ENCODE assay signal across 2 cellular contexts in the genomic region with DNA sequence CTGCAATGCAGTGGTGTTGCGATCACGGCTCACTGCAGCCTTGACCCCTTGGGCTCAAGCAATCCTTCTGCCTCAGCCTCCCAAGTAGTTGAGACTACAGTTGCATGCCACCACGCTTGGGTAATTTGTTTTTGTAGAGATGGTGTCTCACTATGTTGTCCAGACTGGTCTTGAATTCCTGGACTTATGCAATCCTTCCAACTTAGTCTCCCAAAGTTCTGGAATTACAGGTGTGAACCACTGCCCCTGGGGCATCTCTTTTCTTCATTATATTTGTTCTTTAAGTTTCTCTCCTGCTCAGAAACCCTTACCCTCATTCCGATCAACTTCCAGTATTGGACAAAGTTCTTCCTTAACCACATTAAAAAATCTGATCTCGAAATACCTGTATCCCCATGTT.
TF ChIP-seq lines count a peak whose summit lies in the region.

No MANE protein-coding gene starts in this region.

TF ChIP-seq in IMR-90, 13 proteins besides CTCF, POLR2A, EP300 and RAD21 (continued from another document):
- TF ChIP-seq, protein P1, sequence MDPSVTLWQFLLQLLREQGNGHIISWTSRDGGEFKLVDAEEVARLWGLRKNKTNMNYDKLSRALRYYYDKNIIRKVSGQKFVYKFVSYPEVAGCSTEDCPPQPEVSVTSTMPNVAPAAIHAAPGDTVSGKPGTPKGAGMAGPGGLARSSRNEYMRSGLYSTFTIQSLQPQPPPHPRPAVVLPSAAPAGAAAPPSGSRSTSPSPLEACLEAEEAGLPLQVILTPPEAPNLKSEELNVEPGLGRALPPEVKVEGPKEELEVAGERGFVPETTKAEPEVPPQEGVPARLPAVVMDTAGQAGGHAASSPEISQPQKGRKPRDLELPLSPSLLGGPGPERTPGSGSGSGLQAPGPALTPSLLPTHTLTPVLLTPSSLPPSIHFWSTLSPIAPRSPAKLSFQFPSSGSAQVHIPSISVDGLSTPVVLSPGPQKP (IDR thresholded peaks at IDR 0.05; ENCODE audit: borderline replicate concordance, low read depth, low read length): no peak
- TF ChIP-seq MXI1 (IDR thresholded peaks at IDR 0.05; ENCODE audit: borderline replicate concordance, low read depth, low read length) (no peak), BHLHE40 (IDR thresholded peaks at IDR 0.05; ENCODE audit: low read depth, low read length) (no peak), SMC3 (IDR thresholded peaks at IDR 0.05; ENCODE audit: low read depth, low read length) (no peak), MAZ (IDR thresholded peaks at IDR 0.05; ENCODE audit: borderline replicate concordance, low read depth, low read length) (no peak), FOS (IDR thresholded peaks at IDR 0.05; ENCODE audit: low read depth, low read length) (no peak)
- TF ChIP-seq, protein P2, sequence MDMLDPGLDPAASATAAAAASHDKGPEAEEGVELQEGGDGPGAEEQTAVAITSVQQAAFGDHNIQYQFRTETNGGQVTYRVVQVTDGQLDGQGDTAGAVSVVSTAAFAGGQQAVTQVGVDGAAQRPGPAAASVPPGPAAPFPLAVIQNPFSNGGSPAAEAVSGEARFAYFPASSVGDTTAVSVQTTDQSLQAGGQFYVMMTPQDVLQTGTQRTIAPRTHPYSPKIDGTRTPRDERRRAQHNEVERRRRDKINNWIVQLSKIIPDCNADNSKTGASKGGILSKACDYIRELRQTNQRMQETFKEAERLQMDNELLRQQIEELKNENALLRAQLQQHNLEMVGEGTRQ (IDR thresholded peaks at IDR 0.05; ENCODE audit: low read depth, low read length): no peak
TF ChIP-seq in IMR-90: peak in this region for 0.

TF ChIP-seq in SK-N-SH treated with all-trans-retinoic acid at 6 μM for 48 hours, 23 proteins besides CTCF, POLR2A, EP300 and RAD21 (continued from another document):
- TF ChIP-seq, protein P3, sequence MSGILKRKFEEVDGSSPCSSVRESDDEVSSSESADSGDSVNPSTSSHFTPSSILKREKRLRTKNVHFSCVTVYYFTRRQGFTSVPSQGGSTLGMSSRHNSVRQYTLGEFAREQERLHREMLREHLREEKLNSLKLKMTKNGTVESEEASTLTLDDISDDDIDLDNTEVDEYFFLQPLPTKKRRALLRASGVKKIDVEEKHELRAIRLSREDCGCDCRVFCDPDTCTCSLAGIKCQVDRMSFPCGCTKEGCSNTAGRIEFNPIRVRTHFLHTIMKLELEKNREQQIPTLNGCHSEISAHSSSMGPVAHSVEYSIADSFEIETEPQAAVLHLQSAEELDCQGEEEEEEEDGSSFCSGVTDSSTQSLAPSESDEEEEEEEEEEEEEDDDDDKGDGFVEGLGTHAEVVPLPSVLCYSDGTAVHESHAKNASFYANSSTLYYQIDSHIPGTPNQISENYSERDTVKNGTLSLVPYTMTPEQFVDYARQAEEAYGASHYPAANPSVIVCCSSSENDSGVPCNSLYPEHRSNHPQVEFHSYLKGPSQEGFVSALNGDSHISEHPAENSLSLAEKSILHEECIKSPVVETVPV (CRISPR knock-in tag; IDR thresholded peaks at IDR 0.05): no peak
- TF ChIP-seq ZNF565 (CRISPR knock-in tag; conservative IDR thresholded peaks at IDR 0.05; ENCODE audit: low read depth): no peak
- TF ChIP-seq ARNTL (CRISPR knock-in tag; IDR thresholded peaks at IDR 0.05; ENCODE audit: borderline replicate concordance, low read depth): no peak
- no peak for TF ChIP-seq ZFP30 (CRISPR knock-in tag; IDR thresholded peaks at IDR 0.05)
- TF ChIP-seq ESRRG (CRISPR knock-in tag; IDR thresholded peaks at IDR 0.05): no peak
- no peak for TF ChIP-seq TCF4 (CRISPR knock-in tag; IDR thresholded peaks at IDR 0.05; ENCODE audit: borderline replicate concordance)
